ENCODE assay signal across 10 cellular contexts in the genomic region with DNA sequence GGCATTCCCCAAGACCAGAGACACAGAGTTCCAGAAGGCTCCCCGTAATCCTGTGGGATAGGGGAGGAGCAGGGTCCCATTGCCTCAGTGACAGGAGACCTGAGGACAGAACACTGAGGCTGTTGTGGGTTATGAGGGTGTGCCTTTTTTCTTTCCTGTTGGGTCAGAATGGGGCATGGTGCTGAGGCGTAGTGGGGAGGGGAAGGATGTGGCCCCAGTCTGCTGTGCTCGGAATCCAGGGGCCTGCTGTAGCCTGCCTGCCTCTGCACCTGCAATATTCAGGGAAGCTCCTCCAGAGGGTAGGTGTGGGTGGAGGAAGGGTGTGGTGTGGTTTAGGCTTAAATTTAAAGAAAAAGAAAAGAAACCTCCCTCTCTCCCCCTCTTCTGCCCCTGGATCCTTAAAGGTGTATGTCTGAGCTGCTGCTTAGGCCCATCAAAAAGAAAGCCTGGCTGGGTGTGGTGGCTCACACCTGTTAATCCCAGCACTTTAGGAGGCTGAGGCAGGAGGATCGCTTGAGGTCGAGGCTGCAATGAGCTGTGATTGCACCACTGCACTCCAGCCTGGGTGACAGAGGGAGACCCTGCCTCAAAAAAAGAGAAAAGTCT. TPM values are rescaled to one million over a fixed set of nuclear protein-coding genes. Genes with fewer than 3 reads are reported as not detected.
DNase-seq lines count a peak whose midpoint lies in the region; ATAC-seq and TF ChIP-seq lines count a peak whose summit lies in the region.
"Had no signal": no experiment of that assay in that cellular context is flagged by ENCODE, and none has a peak within 500 bp of the region (broad histone marks: within the 10 kb centered on the region; RNA-seq: fewer than 3 reads in every experiment).

No MANE protein-coding gene starts in this region.

- H3K4me1 ChIP-seq in CD4-positive, CD25-positive, alpha-beta regulatory T cell (ENCODE audit: control insufficient read depth, insufficient read depth, low read length, poor library complexity, severe bottlenecking) = peaks cover 61% of the 10 kb centered on the region
- H3K4me1 ChIP-seq in esophagus (ENCODE audit: control insufficient read depth in 2 of 2, insufficient read depth in 2 of 2, low read length in 1 of 2) (peaks cover 10 to 54% of the 10 kb centered on the region in 2 donors), gastrocnemius medialis (peaks cover 4 to 15% of the 10 kb centered on the region in 2 donors)

- intact Hi-C loops in gastrocnemius medialis (cut with DNase I; ENCODE audit: low total_unique reads) = no loop called here

- ATAC-seq in CD4-positive, CD25-positive, alpha-beta regulatory T cell (ENCODE audit: low read depth in 2 of 2) = peak; percentile 79 to 87
- ATAC-seq in gastrocnemius medialis (no peak), GM19324 (IDR thresholded peaks at IDR 0.05; ENCODE audit: low FRiP score, unreplicated experiment) (no peak), HG02852 (IDR thresholded peaks at IDR 0.05; ENCODE audit: unreplicated experiment) (no peak), GM19395 (IDR thresholded peaks at IDR 0.05; ENCODE audit: unreplicated experiment) (no peak)

- H3K36me3 Mint-ChIP-seq in CD4-positive, CD25-positive, alpha-beta regulatory T cell = no peaks in the 10 kb centered on the region

- no peaks in the 10 kb centered on the region for H3K9me3 ChIP-seq in CD4-positive, CD25-positive, alpha-beta regulatory T cell (ENCODE audit: control insufficient read depth in 2 of 2, low read length in 2 of 2)
- no peaks in the 10 kb centered on the region for H3K9me3 ChIP-seq in esophagus (ENCODE audit: control insufficient read depth in 2 of 2, insufficient read depth in 1 of 2, low read depth in 1 of 2, low read length in 1 of 2)
- no peaks in the 10 kb centered on the region for H3K9me3 ChIP-seq in gastrocnemius medialis
- H3K9me3 ChIP-seq: Caco-2 had no signal

- peak overlapping the region; percentile 45 for H3K4me3 ChIP-seq in CD4-positive, CD25-positive, alpha-beta regulatory T cell (ENCODE audit: low read depth, low read length)
- H3K4me3 ChIP-seq in esophagus (ENCODE audit: low read depth in 1 of 2, low read length in 2 of 2) (no peak overlapping the region), gastrocnemius medialis (no peak overlapping the region)

- H3K27me3 Mint-ChIP-seq in CD4-positive, CD25-positive, alpha-beta regulatory T cell = peaks cover 2% of the 10 kb centered on the region

- WGBS in esophagus, 2 donors = 38 to 61% methylated on average over 5 of the region's 5 CpGs

- no peak for TF ChIP-seq CTCF in gastrocnemius medialis (IDR thresholded peaks at IDR 0.05 in 4 of 5, conservative IDR thresholded peaks at IDR 0.05 in 1 of 5)
- TF ChIP-seq CTCF in GM13977 (IDR thresholded peaks at IDR 0.05; ENCODE audit: extremely low read depth, insufficient read depth, missing control alignments) = no peak

- peak overlapping the region; percentile 17 for H3K27ac ChIP-seq in CD4-positive, CD25-positive, alpha-beta regulatory T cell (ENCODE audit: insufficient read depth, low read length, poor library complexity, severe bottlenecking)
- H3K27ac ChIP-seq in esophagus (ENCODE audit: low read depth in 2 of 2, low read length in 1 of 2) (peak overlapping the region; percentile 75 to 95), gastrocnemius medialis (peak overlapping the region; percentile 61 to 70 (median 67))

- H3K4me1 Mint-ChIP-seq in CD4-positive, CD25-positive, alpha-beta regulatory T cell = peaks cover 13 to 73% (median 43%) of the 10 kb centered on the region in 4 donors

- DNase-seq in CD4-positive, CD25-positive, alpha-beta regulatory T cell = peak in 2 of 3 donors; percentile 24 to 78
- peak; percentile 33 for DNase-seq in UCSD-AML1 (lab: John Stamatoyannopoulos, UW; ENCODE audit: unreplicated experiment)
- DNase-seq in gastrocnemius medialis = peak in 1 of 2 donors; percentile 9
- DNase-seq in GM13977 (ENCODE audit: low spot score) = no peak
- DNase-seq: Caco-2, NCI-H1092 treated with DMSO at 0.1 percent for 48 hours had no signal

- no peak for TF ChIP-seq POLR2A in gastrocnemius medialis (IDR thresholded peaks at IDR 0.05)

- H3K27me3 ChIP-seq in CD4-positive, CD25-positive, alpha-beta regulatory T cell (ENCODE audit: control insufficient read depth, insufficient read depth, low read length) = no peaks in the 10 kb centered on the region
- H3K27me3 ChIP-seq in esophagus (ENCODE audit: control insufficient read depth in 1 of 2, insufficient read depth in 2 of 2, low read length in 2 of 2) (no peaks in the 10 kb centered on the region), gastrocnemius medialis (no peaks in the 10 kb centered on the region)

- H3K4me3 Mint-ChIP-seq in CD4-positive, CD25-positive, alpha-beta regulatory T cell = peak overlapping the region; percentile 44 to 70 (median 55)

- H3K27ac Mint-ChIP-seq in CD4-positive, CD25-positive, alpha-beta regulatory T cell = peak overlapping the region; percentile 52 to 89 (median 75)

- in situ Hi-C loops in gastrocnemius medialis (cut with MboI; ENCODE audit: low sequenced_read_pairs in 4 of 4) = no loop called here
- in situ Hi-C loops in GM13977 (cut with MboI; ENCODE audit: low pct_unique_long_range_greater_than_20kb, low sequenced_read_pairs, unreplicated experiment) = no loop called here

- H3K9me3 Mint-ChIP-seq in CD4-positive, CD25-positive, alpha-beta regulatory T cell = peaks cover 0 to 4% (median 0%) of the 10 kb centered on the region in 7 donors

- no peaks in the 10 kb centered on the region for H3K36me3 ChIP-seq in CD4-positive, CD25-positive, alpha-beta regulatory T cell (ENCODE audit: control insufficient read depth, insufficient read depth, low read length)
- H3K36me3 ChIP-seq in esophagus (ENCODE audit: control insufficient read depth in 2 of 2, insufficient read depth in 2 of 2, low read length in 1 of 2) = peaks cover 0 to 6% of the 10 kb centered on the region in 2 donors
- no peaks in the 10 kb centered on the region for H3K36me3 ChIP-seq in gastrocnemius medialis

RNA-seq across cellular contexts. Expression of a gene that starts 18.7 kb away (rescaled TPM):
- total RNA-seq in CD4-positive, CD25-positive, alpha-beta regulatory T cell = 31.9 TPM
- 10 to 100 TPM in 1 of 4 donors, 1 to 10 TPM in 3; 2.1 to 10.5 (median 4.5) TPM for polyA plus RNA-seq in CD4-positive, CD25-positive, alpha-beta regulatory T cell
- polyA plus RNA-seq in esophagus = 10 to 100 TPM; 23.1 to 27.1 TPM
- total RNA-seq in gastrocnemius medialis = 10 to 100 TPM in 3 of 4 donors, 1 to 10 TPM in 1; 8.8 to 18.8 (median 14.5) TPM

Comparison
In these comparisons a context has a peak if more than half of its experiments do, and no peak if none do; other contexts are left out.
1. ATAC-seq: peak in CD4-positive, CD25-positive, alpha-beta regulatory T cell (2 of 2); none in gastrocnemius medialis (0 of 2), GM19324 (single experiment), HG02852 (single experiment) and GM19395 (single experiment).
2. H3K27ac ChIP-seq: peak in every context shown above with its lines; median percentile 85 in esophagus; 67 in gastrocnemius medialis; 17 in CD4-positive, CD25-positive, alpha-beta regulatory T cell.